22 cellular contexts compared by ENCODE assay signal in genomic region chr2:148523315-148523714, GRCh38.
DNase-seq lines count a peak whose midpoint lies in the region; ATAC-seq and TF ChIP-seq lines count a peak whose summit lies in the region.
"Had no signal": no experiment of that assay in that cellular context is flagged by ENCODE, and none has a peak within 500 bp of the region (broad histone marks: within the 10 kb centered on the region; RNA-seq: fewer than 3 reads in every experiment).

No MANE protein-coding gene starts in this region.

- WGBS in H9 (ENCODE audit: extremely low coverage, insufficient read length, low lambda C conversion rate), result no CpG with 5 or more reads among the region's 1 CpG

- H3K14ac ChIP-seq in H9 (ENCODE audit: insufficient read depth, low read length), result no peak overlapping the region

- H3K4ac ChIP-seq in H9 (ENCODE audit: low read depth, low read length), result no peak overlapping the region

- no peaks in the 10 kb centered on the region for H3K27me3 ChIP-seq in H9 (ENCODE audit: insufficient read depth, low read length)
- H3K27me3 ChIP-seq: pancreas, SJSA1 had no signal

- no peak overlapping the region for H3K23ac ChIP-seq in H9 (ENCODE audit: insufficient read length, low read depth, low read length)

- H3K4me3 Mint-ChIP-seq in activated naive CD4-positive, alpha-beta T cell treated with anti-CD3 and anti-CD28 coated beads for 36 hours, result no peak overlapping the region
- H3K4me3 Mint-ChIP-seq in H9, result no peak overlapping the region
- H3K4me3 Mint-ChIP-seq in activated naive CD8-positive, alpha-beta T cell, result peak overlapping the region; percentile 45
- H3K4me3 Mint-ChIP-seq in stimulated activated effector memory CD8-positive, alpha-beta T cell treated with anti-CD3 and anti-CD28 coated beads, Interleukin-12 subunit alpha, Interleukin-12 subunit beta, amount 100 ng/mL, for 72 hours, result no peak overlapping the region
- H3K4me3 Mint-ChIP-seq: brain, nephron progenitor cell had no signal

- no peak for DNase-seq in activated naive CD4-positive, alpha-beta T cell treated with anti-CD3 and anti-CD28 coated beads for 36 hours
- no peak for DNase-seq in activated naive CD4-positive, alpha-beta T cell treated with Interleukin-2 at 50 U/mL for 16 hours
- DNase-seq in H9, result peak; percentile 26
- peak in 1 of 2 donors; percentile 35 for DNase-seq in stimulated activated effector memory CD8-positive, alpha-beta T cell treated with anti-CD3 and anti-CD28 coated beads, Interleukin-12 subunit alpha, Interleukin-12 subunit beta, amount 100 ng/mL, for 72 hours (ENCODE audit: low spot score in 2 of 2)
- DNase-seq in germinal center (ENCODE audit: low spot score), result no peak
- DNase-seq: activated CD4-positive, alpha-beta T cell treated with anti-CD3 and anti-CD28 coated beads, Interleukin-2, amount 50 U/mL, for 48 hours; DMS153; effector CD8-positive, alpha-beta T cell; hypothalamus; left ventricle myocardium inferior; midbrain; NCI-H1048; NCI-H1694 treated with DMSO at 0.1 percent for 48 hours; NCI-H526; nephron progenitor cell; pancreas had no signal

- no peak overlapping the region for H3K27ac ChIP-seq in H9 (ENCODE audit: insufficient read length, low read depth, low read length)
- H3K27ac ChIP-seq: left ventricle myocardium inferior, pancreas, SJSA1, thoracic aorta had no signal

- peak overlapping the region; percentile 71 for H3K27ac Mint-ChIP-seq in activated naive CD4-positive, alpha-beta T cell treated with anti-CD3 and anti-CD28 coated beads for 36 hours
- H3K27ac Mint-ChIP-seq in H9, result peak overlapping the region in 1 of 3 experiments; percentile 0; a peak in 2 of 7 replicates
- H3K27ac Mint-ChIP-seq in activated naive CD8-positive, alpha-beta T cell, result peak overlapping the region; percentile 88
- peak overlapping the region; percentile 32 for H3K27ac Mint-ChIP-seq in stimulated activated effector memory CD8-positive, alpha-beta T cell treated with anti-CD3 and anti-CD28 coated beads, Interleukin-12 subunit alpha, Interleukin-12 subunit beta, amount 100 ng/mL, for 72 hours
- H3K27ac Mint-ChIP-seq: brain, nephron progenitor cell had no signal

- no peak overlapping the region for H4K8ac ChIP-seq in H9 (replicated peaks; ENCODE audit: insufficient read length, low read depth, low read length)

- H4K5ac ChIP-seq in H9 (ENCODE audit: insufficient read length, low read depth, low read length), result no peak overlapping the region

- H3K27me3 Mint-ChIP-seq in activated naive CD4-positive, alpha-beta T cell treated with anti-CD3 and anti-CD28 coated beads for 36 hours (ENCODE audit: low read depth), result no peaks in the 10 kb centered on the region
- peaks cover 2% of the 10 kb centered on the region; the same call in 1 of the 2 replicates for H3K27me3 Mint-ChIP-seq in H9 (ENCODE audit: low read depth)
- no peaks in the 10 kb centered on the region for H3K27me3 Mint-ChIP-seq in activated naive CD8-positive, alpha-beta T cell
- H3K27me3 Mint-ChIP-seq: brain had no signal

- H3K4me2 ChIP-seq in H9 (ENCODE audit: insufficient read depth, insufficient read length, low read length), result no peak overlapping the region

- CTCF ChIA-PET in activated naive CD4-positive, alpha-beta T cell treated with anti-CD3 and anti-CD28 coated beads for 36 hours (lab: Charles Lee), result interaction anchor here (1.6 to 2.7 kb wide), 4 partner anchors 14 to 120 kb away, joined by 5 to 22 read pairs (median 6); no protein-coding TSS in a partner anchor

- no peak overlapping the region for H2AFZ ChIP-seq in H9 (ENCODE audit: low read length)

- no peak overlapping the region for H2BK20ac ChIP-seq in H9 (ENCODE audit: low read depth, low read length, poor library complexity, severe bottlenecking)

- no peak overlapping the region for H2BK5ac ChIP-seq in H9 (ENCODE audit: insufficient read length, low read length)

- peaks cover 73% of the 10 kb centered on the region for H3K4me1 Mint-ChIP-seq in activated naive CD4-positive, alpha-beta T cell treated with anti-CD3 and anti-CD28 coated beads for 36 hours (ENCODE audit: low read depth)
- peaks cover 22 to 28% of the 10 kb centered on the region in 2 experiments for H3K4me1 Mint-ChIP-seq in H9
- peaks cover 79% of the 10 kb centered on the region for H3K4me1 Mint-ChIP-seq in activated naive CD8-positive, alpha-beta T cell (ENCODE audit: low read depth)
- H3K4me1 Mint-ChIP-seq in stimulated activated effector memory CD8-positive, alpha-beta T cell treated with anti-CD3 and anti-CD28 coated beads, Interleukin-12 subunit alpha, Interleukin-12 subunit beta, amount 100 ng/mL, for 72 hours, result peaks cover 54% of the 10 kb centered on the region
- H3K4me1 Mint-ChIP-seq: brain had no signal

- no peak overlapping the region for H2BK15ac ChIP-seq in H9 (ENCODE audit: low read depth, low read length)

- no peak overlapping the region for H2AK5ac ChIP-seq in H9 (ENCODE audit: insufficient read length, low read length)

- no peaks in the 10 kb centered on the region for H3K9me3 ChIP-seq in H9 (ENCODE audit: control insufficient read depth, low read depth, low read length)
- H3K9me3 ChIP-seq: left ventricle myocardium inferior, pancreas, SJSA1, thoracic aorta had no signal

- H3K4me1 ChIP-seq in H9 (ENCODE audit: insufficient read depth, low read length), result peaks cover 8% of the 10 kb centered on the region; the same call in 1 of the 2 replicates
- H3K4me1 ChIP-seq: left ventricle myocardium inferior, pancreas, SJSA1 had no signal

- no peak overlapping the region for H2BK12ac ChIP-seq in H9 (ENCODE audit: insufficient read length, low read depth, low read length)

- no peak overlapping the region for H3K9ac ChIP-seq in H9 (ENCODE audit: extremely low read depth, insufficient read length, low read length)

- H3K56ac ChIP-seq in H9 (ENCODE audit: insufficient read length, low read depth, low read length), result no peak overlapping the region

- H3K9me3 Mint-ChIP-seq in activated naive CD4-positive, alpha-beta T cell treated with anti-CD3 and anti-CD28 coated beads for 36 hours, result no peaks in the 10 kb centered on the region
- H3K9me3 Mint-ChIP-seq in H9, result no peaks in the 10 kb centered on the region
- no peaks in the 10 kb centered on the region for H3K9me3 Mint-ChIP-seq in activated naive CD8-positive, alpha-beta T cell (ENCODE audit: low read depth)
- H3K9me3 Mint-ChIP-seq in stimulated activated effector memory CD8-positive, alpha-beta T cell treated with anti-CD3 and anti-CD28 coated beads, Interleukin-12 subunit alpha, Interleukin-12 subunit beta, amount 100 ng/mL, for 72 hours, result no peaks in the 10 kb centered on the region
- H3K9me3 Mint-ChIP-seq: brain, nephron progenitor cell had no signal

- H3K36me3 Mint-ChIP-seq in activated naive CD4-positive, alpha-beta T cell treated with anti-CD3 and anti-CD28 coated beads for 36 hours (ENCODE audit: low read depth), result peaks cover 4% of the 10 kb centered on the region
- no peaks in the 10 kb centered on the region for H3K36me3 Mint-ChIP-seq in H9 (ENCODE audit: insufficient read depth in 1 of 3, low read depth in 3 of 3)
- H3K36me3 Mint-ChIP-seq in activated naive CD8-positive, alpha-beta T cell, result no peaks in the 10 kb centered on the region
- H3K36me3 Mint-ChIP-seq in stimulated activated effector memory CD8-positive, alpha-beta T cell treated with anti-CD3 and anti-CD28 coated beads, Interleukin-12 subunit alpha, Interleukin-12 subunit beta, amount 100 ng/mL, for 72 hours, result no peaks in the 10 kb centered on the region
- H3K36me3 Mint-ChIP-seq: brain had no signal

- H2BK120ac ChIP-seq in H9 (ENCODE audit: low read depth, low read length, poor library complexity, severe bottlenecking), result no peak overlapping the region

- no peaks in the 10 kb centered on the region for H4K20me1 ChIP-seq in H9 (ENCODE audit: control insufficient read depth, insufficient read depth, insufficient read length)

- no peak overlapping the region for H3K18ac ChIP-seq in H9 (ENCODE audit: insufficient read length, low read depth, low read length)

- intact Hi-C loops in activated naive CD4-positive, alpha-beta T cell treated with anti-CD3 and anti-CD28 coated beads for 36 hours (cut with micrococcal nuclease), result loop anchor here (2.0 to 10.0 kb wide), 6 partner anchors 354 to 1227 kb away; partner anchors contain the start of genes KIF5C and MMADHC

- H3K79me2 ChIP-seq in H9 (ENCODE audit: insufficient read depth, low read length), result no peaks in the 10 kb centered on the region

- no peak overlapping the region for H3T11ph ChIP-seq in H9 (ENCODE audit: low read length)

- no peaks in the 10 kb centered on the region for H3K79me1 ChIP-seq in H9 (ENCODE audit: insufficient read depth, low read depth, low read length, poor library complexity, severe bottlenecking)

- H3K23me2 ChIP-seq in H9 (ENCODE audit: insufficient read length, low read depth, low read length, poor library complexity, severe bottlenecking), result no peaks in the 10 kb centered on the region

- H4K91ac ChIP-seq in H9 (ENCODE audit: insufficient read length, low read depth, low read length), result no peak overlapping the region

- ATAC-seq in stimulated activated effector memory CD8-positive, alpha-beta T cell treated with anti-CD3 and anti-CD28 coated beads, Interleukin-12 subunit alpha, Interleukin-12 subunit beta, amount 100 ng/mL, for 72 hours, result no peak
- no peak for ATAC-seq in HG02588 (IDR thresholded peaks at IDR 0.05; ENCODE audit: unreplicated experiment)
- ATAC-seq: esophagus mucosa, pancreas had no signal

- peak; percentile 40 for TF ChIP-seq CTCF in H9 (conservative IDR thresholded peaks at IDR 0.05)
